Comparison of ENCODE assay signal across 15 cellular contexts in genomic region chr21:44352253-44352860, GRCh38. TPM values are rescaled to one million over a fixed set of nuclear protein-coding genes. Genes with fewer than 3 reads are reported as not detected.
A peak's percentile ranks its signal among the peaks of the same experiment; 100 is the strongest.
DNase-seq lines count a peak whose midpoint lies in the region; ATAC-seq and TF ChIP-seq lines count a peak whose summit lies in the region.
"Had no signal": no experiment of that assay in that cellular context is flagged by ENCODE, and none has a peak within 500 bp of the region (broad histone marks: within the 10 kb centered on the region; RNA-seq: fewer than 3 reads in every experiment).

No MANE protein-coding gene starts in this region.

- peak overlapping the region in 1 of 12 donors; percentile 65 for H3K4me3 ChIP-seq in heart left ventricle
- H3K4me3 ChIP-seq: GM23248, mucosa of descending colon had no signal

- H3K36me3 ChIP-seq in heart left ventricle = peaks cover 0 to 6% (median 0%) of the 10 kb centered on the region in 9 donors

- TF ChIP-seq CTCF in heart left ventricle (IDR thresholded peaks at IDR 0.05) = no peak

- H3K36me3 Mint-ChIP-seq in activated CD4-positive, alpha-beta memory T cell treated with anti-CD3 and anti-CD28 coated beads, Interleukin-2, amount 10 ng/mL, durations not matched to agents 7 days and 5 days (ENCODE audit: low read depth) = peaks cover 23% of the 10 kb centered on the region
- H3K36me3 Mint-ChIP-seq in memory B cell = no peaks in the 10 kb centered on the region

- H3K27ac ChIP-seq in heart left ventricle (peak overlapping the region in 8 of 12 donors; percentile 15 to 93 (median 42)), temporal lobe (ENCODE audit: low read depth, low read length) (peak overlapping the region; percentile 36)
- H3K27ac ChIP-seq: GM23248 had no signal

- H3K27me3 ChIP-seq in heart left ventricle = peaks cover 9 to 40% (median 30%) of the 10 kb centered on the region in 9 donors

- H3K27ac Mint-ChIP-seq in activated CD4-positive, alpha-beta memory T cell treated with anti-CD3 and anti-CD28 coated beads, Interleukin-2, amount 10 ng/mL, durations not matched to agents 7 days and 5 days = peak overlapping the region; percentile 10
- no peak overlapping the region for H3K27ac Mint-ChIP-seq in memory B cell

- CTCF ChIA-PET in activated CD4-positive, alpha-beta memory T cell treated with anti-CD3 and anti-CD28 coated beads, Interleukin-2, amount 10 ng/mL, durations not matched to agents 7 days and 5 days (lab: Charles Lee) = interaction anchor here (1.3 to 1.4 kb wide), 2 partner anchors 12 to 129 kb away, joined by 3 to 4 read pairs; no protein-coding TSS in a partner anchor

- no peak for DNase-seq in heart left ventricle
- DNase-seq in Right ventricle myocardium inferior (ENCODE audit: missing footprints) = no peak
- no peak for DNase-seq in activated CD4-positive, alpha-beta memory T cell treated with anti-CD3 and anti-CD28 coated beads, Interleukin-2, amount 10 ng/mL, durations not matched to agents 7 days and 5 days
- DNase-seq in memory B cell (ENCODE audit: low spot score in 2 of 2) = no peak
- DNase-seq in NCI-H1694 (lab: John Stamatoyannopoulos, UW) = no peak
- DNase-seq in COLO668 (lab: John Stamatoyannopoulos, UW; ENCODE audit: unreplicated experiment) = no peak
- DNase-seq: NCI-H1436; stimulated activated CD4-positive, alpha-beta T cell treated with anti-CD3 and anti-CD28 coated beads, Interleukin-2, amount 100 ng/mL, for 24 hours; T-helper 9 cell had no signal

- POLR2A ChIA-PET in activated CD4-positive, alpha-beta memory T cell treated with anti-CD3 and anti-CD28 coated beads, Interleukin-2, amount 10 ng/mL, durations not matched to agents 7 days and 5 days (lab: Charles Lee) = interaction anchor here (0.9 to 5.3 kb wide), 5 partner anchors 8 to 339 kb away, joined by 3 to 48 read pairs (median 5); partner anchors contain the start of gene CFAP410

- peaks cover 48% of the 10 kb centered on the region for H3K4me1 Mint-ChIP-seq in activated CD4-positive, alpha-beta memory T cell treated with anti-CD3 and anti-CD28 coated beads, Interleukin-2, amount 10 ng/mL, durations not matched to agents 7 days and 5 days
- peaks cover 33% of the 10 kb centered on the region for H3K4me1 Mint-ChIP-seq in memory B cell

- H3K27me3 Mint-ChIP-seq in activated CD4-positive, alpha-beta memory T cell treated with anti-CD3 and anti-CD28 coated beads, Interleukin-2, amount 10 ng/mL, durations not matched to agents 7 days and 5 days = peaks cover 12% of the 10 kb centered on the region
- H3K27me3 Mint-ChIP-seq in memory B cell = peaks cover 1% of the 10 kb centered on the region

- H3K4me3 Mint-ChIP-seq in activated CD4-positive, alpha-beta memory T cell treated with anti-CD3 and anti-CD28 coated beads, Interleukin-2, amount 10 ng/mL, durations not matched to agents 7 days and 5 days = no peak overlapping the region
- peak overlapping the region; percentile 85 for H3K4me3 Mint-ChIP-seq in memory B cell

- 74 to 81% (median 79%) methylated on average over 17 of the region's 17 CpGs for WGBS in heart left ventricle, 4 donors

- H3K9me3 Mint-ChIP-seq in activated CD4-positive, alpha-beta memory T cell treated with anti-CD3 and anti-CD28 coated beads, Interleukin-2, amount 10 ng/mL, durations not matched to agents 7 days and 5 days = no peaks in the 10 kb centered on the region
- no peaks in the 10 kb centered on the region for H3K9me3 Mint-ChIP-seq in memory B cell
- H3K9me3 Mint-ChIP-seq: IgD-negative memory B cell had no signal

- H3K9me3 ChIP-seq in heart left ventricle = no peaks in the 10 kb centered on the region
- H3K9me3 ChIP-seq: mucosa of descending colon had no signal

- intact Hi-C loops in heart left ventricle (cut with DNase I) = no loop called here
- intact Hi-C loops in Right ventricle myocardium inferior (cut with DNase I) = no loop called here

- H3K4me1 ChIP-seq in heart left ventricle = peaks cover 0 to 51% (median 0%) of the 10 kb centered on the region in 12 donors

- no peak for TF ChIP-seq POLR2A in heart left ventricle (IDR thresholded peaks at IDR 0.05)

- ATAC-seq in heart left ventricle (no peak), Right ventricle myocardium inferior (no peak), memory B cell (ENCODE audit: low read depth) (no peak), HG02588 (IDR thresholded peaks at IDR 0.05; ENCODE audit: unreplicated experiment) (no peak)

RNA-seq across cellular contexts. Expression of gene TRPM2, which starts 1.1 kb away (rescaled TPM):
- total RNA-seq in heart left ventricle (10 to 100 TPM in 1 of 9 donors, 1 to 10 TPM in 4, under 1 TPM in 4; 0.66 to 20.5 (median 1.2) TPM), Right ventricle myocardium inferior (2.7 TPM), temporal lobe (2.0 TPM)
- polyA plus RNA-seq in heart left ventricle = 1 to 10 TPM in 1 of 2 donors, under 1 TPM in 1; 0.91 to 1.2 TPM
- 10 to 100 TPM; 13.7 to 14.8 TPM for total RNA-seq in activated CD4-positive, alpha-beta memory T cell treated with anti-CD3 and anti-CD28 coated beads, Interleukin-2, amount 10 ng/mL, durations not matched to agents 7 days and 5 days
- total RNA-seq: pulmonary artery endothelial cell had no signal
- polyA plus RNA-seq: GM23248 had no signal

RNA-seq across cellular contexts. Expression of gene CFAP410, which starts 13.2 kb away (rescaled TPM):
- total RNA-seq in heart left ventricle (10 to 100 TPM; 10.4 to 31.6 (median 15.3) TPM), Right ventricle myocardium inferior (16.8 TPM), temporal lobe (9.6 TPM)
- 10 to 100 TPM; 18.6 to 20.3 TPM for polyA plus RNA-seq in heart left ventricle
- total RNA-seq in activated CD4-positive, alpha-beta memory T cell treated with anti-CD3 and anti-CD28 coated beads, Interleukin-2, amount 10 ng/mL, durations not matched to agents 7 days and 5 days = 10 to 100 TPM; 14.2 to 15.5 TPM

RNA-seq across cellular contexts. Expression of gene PFKL, which starts 52.5 kb away (rescaled TPM):
- total RNA-seq in heart left ventricle (10 to 100 TPM; 36.9 to 85.1 (median 46.1) TPM), Right ventricle myocardium inferior (52.5 TPM), temporal lobe (96.4 TPM)
- polyA plus RNA-seq in heart left ventricle = 10 to 100 TPM; 34.0 to 61.6 TPM
- total RNA-seq in activated CD4-positive, alpha-beta memory T cell treated with anti-CD3 and anti-CD28 coated beads, Interleukin-2, amount 10 ng/mL, durations not matched to agents 7 days and 5 days = 100 to 1,000 TPM; 218 to 221 TPM
